In the genomic region with DNA sequence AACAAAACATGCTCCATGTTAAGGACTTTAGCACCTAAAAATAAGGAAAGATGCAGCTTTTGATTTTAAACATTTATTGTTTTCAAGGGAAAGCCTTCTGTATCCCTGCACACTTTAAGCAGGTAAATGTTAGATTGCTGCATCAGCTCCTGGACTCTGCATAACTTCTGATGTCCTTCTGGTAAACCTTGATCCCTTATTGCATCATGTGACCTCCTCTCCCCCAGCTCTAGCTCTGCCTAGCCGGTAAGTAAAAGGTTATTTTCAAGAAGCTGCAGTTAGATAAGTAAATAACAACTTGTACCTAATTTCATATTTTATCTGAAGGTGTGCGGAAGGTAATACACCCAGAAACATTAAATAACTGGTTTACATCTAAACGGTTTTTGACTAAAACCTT, we compare ENCODE assay signal across 20 cellular contexts. TPM values are rescaled to one million over a fixed set of nuclear protein-coding genes. Genes with fewer than 3 reads are reported as not detected.
A peak's percentile ranks its signal among the peaks of the same experiment; 100 is the strongest.
DNase-seq lines count a peak whose midpoint lies in the region; ATAC-seq, FAIRE-seq and TF ChIP-seq lines count a peak whose summit lies in the region.
"Had no signal": no experiment of that assay in that cellular context is flagged by ENCODE, and none has a peak within 500 bp of the region (broad histone marks: within the 10 kb centered on the region; RNA-seq: fewer than 3 reads in every experiment).

No MANE protein-coding gene starts in this region.

- H3K27ac Mint-ChIP-seq in GM23338 = no peak overlapping the region
- no peak overlapping the region for H3K27ac Mint-ChIP-seq in WTC11
- H3K27ac Mint-ChIP-seq: CD14-positive monocyte; CD8-positive, alpha-beta T cell; HFFc6 had no signal

- no peaks in the 10 kb centered on the region for H3F3A ChIP-seq in GM23338 (replicated peaks; ENCODE audit: low read depth)

- no peak overlapping the region for H3K4me2 ChIP-seq in GM23338

- 14 to 62% (median 30%) methylated on average over 3 of the region's 3 CpGs for WGBS in small intestine, 3 donors

- no peak overlapping the region for H3K4me3 ChIP-seq in GM23338
- H3K4me3 ChIP-seq in small intestine (ENCODE audit: low read depth in 1 of 2, low read length in 2 of 2) = no peak overlapping the region
- H3K4me3 ChIP-seq in BE2C (ENCODE audit: low read depth, low read length) = no peak overlapping the region

- H3K9me3 Mint-ChIP-seq in GM23338 = no peaks in the 10 kb centered on the region
- H3K9me3 Mint-ChIP-seq in WTC11 = no peaks in the 10 kb centered on the region
- H3K9me3 Mint-ChIP-seq: CD14-positive monocyte; CD8-positive, alpha-beta T cell; HFFc6 had no signal

- no peaks in the 10 kb centered on the region for H3K4me1 ChIP-seq in GM23338 (ENCODE audit: insufficient read depth)
- H3K4me1 ChIP-seq in small intestine (ENCODE audit: control insufficient read depth in 2 of 2, insufficient read depth in 1 of 2, low read depth in 1 of 2, low read length in 1 of 2) = peaks cover 0 to 3% of the 10 kb centered on the region in 2 donors
- no peaks in the 10 kb centered on the region for H3K4me1 ChIP-seq in BE2C

- no peaks in the 10 kb centered on the region for H3K36me3 ChIP-seq in GM23338 (ENCODE audit: insufficient read depth)
- no peaks in the 10 kb centered on the region for H3K36me3 ChIP-seq in small intestine (ENCODE audit: control insufficient read depth in 2 of 2, insufficient read depth in 2 of 2, low read length in 2 of 2)
- H3K36me3 ChIP-seq in BE2C = no peaks in the 10 kb centered on the region

- H3K36me3 Mint-ChIP-seq in GM23338 (ENCODE audit: low read depth) (no peaks in the 10 kb centered on the region), WTC11 (no peaks in the 10 kb centered on the region)
- H3K36me3 Mint-ChIP-seq: CD14-positive monocyte; CD8-positive, alpha-beta T cell had no signal

- H3K79me2 ChIP-seq in GM23338 (replicated peaks; ENCODE audit: insufficient read depth) = no peaks in the 10 kb centered on the region

- H3K4me1 Mint-ChIP-seq in GM23338 = no peaks in the 10 kb centered on the region
- H3K4me1 Mint-ChIP-seq in WTC11 = no peaks in the 10 kb centered on the region

- no peak overlapping the region for H3K4me3 Mint-ChIP-seq in GM23338
- H3K4me3 Mint-ChIP-seq in WTC11 = no peak overlapping the region
- H3K4me3 Mint-ChIP-seq: CD14-positive monocyte; CD8-positive, alpha-beta T cell; HFFc6 had no signal

- no peaks in the 10 kb centered on the region; the same call in 1 of the 2 replicates for H3K9me2 ChIP-seq in GM23338 (ENCODE audit: insufficient read depth)

- DNase-seq in GM23338 (ENCODE audit: low spot score) = peak; percentile 15
- no peak for DNase-seq in WTC11 (ENCODE audit: low spot score)
- DNase-seq in left lobe of liver (ENCODE audit: low spot score) = no peak
- peak; percentile 79 for DNase-seq in small intestine
- DNase-seq in BE2C = no peak
- no peak for DNase-seq in GM03348 (ENCODE audit: low spot score)
- no peak for DNase-seq in NCI-H446 treated with DMSO at 0.1 percent for 48 hours (lab: John Stamatoyannopoulos, UW)
- DNase-seq: CD8-positive, alpha-beta T cell; COR-L47; DMS153; DMS79 treated with DMSO at 0.1 percent for 48 hours; EL; HCEC 1CT; HFFc6; KBM-7 had no signal

- H3K27ac ChIP-seq in GM23338 (ENCODE audit: low read depth) = no peak overlapping the region
- H3K27ac ChIP-seq in small intestine (ENCODE audit: low read depth in 1 of 2, low read length in 1 of 2) = no peak overlapping the region

- ATAC-seq in GM23338 (no peak), WTC11 (no peak), left lobe of liver (peak; percentile 77)
- ATAC-seq: CD8-positive, alpha-beta T cell had no signal

- H3K27me3 ChIP-seq in GM23338 (ENCODE audit: insufficient read depth) (no peaks in the 10 kb centered on the region), small intestine (ENCODE audit: control insufficient read depth in 2 of 2, insufficient read depth in 2 of 2, low read length in 2 of 2) (no peaks in the 10 kb centered on the region), BE2C (peaks cover 12% of the 10 kb centered on the region)

- H3K9me3 ChIP-seq in small intestine (ENCODE audit: control insufficient read depth, low read depth) (no peaks in the 10 kb centered on the region), BE2C (no peaks in the 10 kb centered on the region)

- POLR2A ChIA-PET in WTC11 (lab: Charles Lee) = no interaction called here

- TF ChIP-seq CTCF in GM23338 (conservative IDR thresholded peaks at IDR 0.05; ENCODE audit: low read depth in 2 of 2) (no peak), WTC11 (IDR thresholded peaks at IDR 0.05) (no peak), BE2C (IDR thresholded peaks at IDR 0.05; ENCODE audit: low read depth, low read length) (no peak)

- CTCF ChIA-PET in WTC11 (lab: Charles Lee) = no interaction called here

- H2AFZ ChIP-seq in GM23338 = peak overlapping the region; percentile 8; the same call in 1 of the 2 replicates

- FAIRE-seq in small intestine (lab: Jason Lieb, UNC) = no peak
- FAIRE-seq: D721Med, G401.6, GM12892 had no signal

- H3K27me3 Mint-ChIP-seq in GM23338 (ENCODE audit: insufficient read depth, low read depth, poor library complexity) = no peaks in the 10 kb centered on the region
- H3K27me3 Mint-ChIP-seq in WTC11 (ENCODE audit: low read depth) = no peaks in the 10 kb centered on the region; the same call in 1 of the 2 replicates

- no peaks in the 10 kb centered on the region for H4K20me1 ChIP-seq in GM23338 (replicated peaks; ENCODE audit: insufficient read depth)

TF ChIP-seq in GM23338, 12 proteins besides CTCF, POLR2A, EP300 and RAD21 (continues in another document):
- TF ChIP-seq STAT1 (IDR thresholded peaks at IDR 0.05; ENCODE audit: unreplicated experiment) = no peak
- no peak for TF ChIP-seq EZH2phosphoT487 (IDR thresholded peaks at IDR 0.05; ENCODE audit: unreplicated experiment)
- TF ChIP-seq CREB1 (CRISPR knock-in tag; IDR thresholded peaks at IDR 0.05; ENCODE audit: low read depth) = no peak
- TF ChIP-seq ZNF331 (CRISPR knock-in tag; IDR thresholded peaks at IDR 0.05; ENCODE audit: low read depth) = no peak
- no peak for TF ChIP-seq POLR2AphosphoS5 (IDR thresholded peaks at IDR 0.05; ENCODE audit: low read depth)
- no peak for TF ChIP-seq EZH2 (IDR thresholded peaks at IDR 0.05; ENCODE audit: low read depth, unreplicated experiment)

TF ChIP-seq in WTC11, 78 proteins besides CTCF, POLR2A, EP300 and RAD21:
- TF ChIP-seq, protein P1, sequence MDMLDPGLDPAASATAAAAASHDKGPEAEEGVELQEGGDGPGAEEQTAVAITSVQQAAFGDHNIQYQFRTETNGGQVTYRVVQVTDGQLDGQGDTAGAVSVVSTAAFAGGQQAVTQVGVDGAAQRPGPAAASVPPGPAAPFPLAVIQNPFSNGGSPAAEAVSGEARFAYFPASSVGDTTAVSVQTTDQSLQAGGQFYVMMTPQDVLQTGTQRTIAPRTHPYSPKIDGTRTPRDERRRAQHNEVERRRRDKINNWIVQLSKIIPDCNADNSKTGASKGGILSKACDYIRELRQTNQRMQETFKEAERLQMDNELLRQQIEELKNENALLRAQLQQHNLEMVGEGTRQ (CRISPR knock-in tag; IDR thresholded peaks at IDR 0.05) = peak; percentile 39; the same call in 1 of the 2 replicates
- TF ChIP-seq, protein P2, sequence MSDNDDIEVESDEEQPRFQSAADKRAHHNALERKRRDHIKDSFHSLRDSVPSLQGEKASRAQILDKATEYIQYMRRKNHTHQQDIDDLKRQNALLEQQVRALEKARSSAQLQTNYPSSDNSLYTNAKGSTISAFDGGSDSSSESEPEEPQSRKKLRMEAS (CRISPR knock-in tag; IDR thresholded peaks at IDR 0.05) = no peak
- peak; percentile 73 for TF ChIP-seq GABPB1 (CRISPR knock-in tag; IDR thresholded peaks at IDR 0.05)
- TF ChIP-seq ELF4 (CRISPR knock-in tag; IDR thresholded peaks at IDR 0.05; ENCODE audit: low read depth) = no peak
- TF ChIP-seq ZNF317 (CRISPR knock-in tag; IDR thresholded peaks at IDR 0.05; ENCODE audit: borderline replicate concordance, low read depth) = no peak
- TF ChIP-seq, protein P3, sequence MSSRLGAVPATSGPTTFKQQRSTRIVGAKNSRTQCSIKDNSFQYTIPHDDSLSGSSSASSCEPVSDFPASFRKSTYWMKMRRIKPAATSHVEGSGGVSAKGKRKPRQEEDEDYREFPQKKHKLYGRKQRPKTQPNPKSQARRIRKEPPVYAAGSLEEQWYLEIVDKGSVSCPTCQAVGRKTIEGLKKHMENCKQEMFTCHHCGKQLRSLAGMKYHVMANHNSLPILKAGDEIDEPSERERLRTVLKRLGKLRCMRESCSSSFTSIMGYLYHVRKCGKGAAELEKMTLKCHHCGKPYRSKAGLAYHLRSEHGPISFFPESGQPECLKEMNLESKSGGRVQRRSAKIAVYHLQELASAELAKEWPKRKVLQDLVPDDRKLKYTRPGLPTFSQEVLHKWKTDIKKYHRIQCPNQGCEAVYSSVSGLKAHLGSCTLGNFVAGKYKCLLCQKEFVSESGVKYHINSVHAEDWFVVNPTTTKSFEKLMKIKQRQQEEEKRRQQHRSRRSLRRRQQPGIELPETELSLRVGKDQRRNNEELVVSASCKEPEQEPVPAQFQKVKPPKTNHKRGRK (CRISPR knock-in tag; IDR thresholded peaks at IDR 0.05; ENCODE audit: borderline replicate concordance) = no peak
- no peak for TF ChIP-seq TP53 (CRISPR knock-in tag; IDR thresholded peaks at IDR 0.05)

RNA-seq across cellular contexts. Expression of a gene that starts 37.5 kb away (rescaled TPM):
- 0.12 TPM in 1 of 2 replicates, not detected in the other for total RNA-seq in GM23338 (2014; rRNA removed; shearing (Covaris generic))
- polyA plus RNA-seq in GM23338 (2016; fragmentation: Nextera tagmentation; extraction: Ambion mirVana) (0.07 and 0.32 TPM in 2 replicates), small intestine (100 to 1,000 TPM in 1 of 3 donors, 10 to 100 TPM in 2; 70.0 to 210 (median 98.5) TPM)
- total RNA-seq in WTC11 (2021) (0.21 to 0.46 TPM (median 0.31 TPM) in 3 replicates), left lobe of liver (77.4 TPM)
- polyA plus RNA-seq in BE2C (2012; ENCODE audit: insufficient read depth, insufficient read length, low read depth) = not detected
- total RNA-seq: CD8-positive, alpha-beta T cell; HFFc6; HT1080 had no signal

Comparison
In these comparisons a context has a peak if more than half of its experiments do, and no peak if none do; other contexts are left out.
1. DNase-seq: peak in GM23338 (single experiment) and small intestine (single experiment); none in WTC11 (single experiment), left lobe of liver (single experiment), BE2C (single experiment), GM03348 (single experiment) and NCI-H446 treated with DMSO at 0.1 percent for 48 hours (single experiment).
2. RNA of a gene that starts 37.5 kb away (total RNA-seq): 77.4 TPM in left lobe of liver (single experiment); 0.21 to 0.46 TPM in WTC11 and 0.12 TPM in GM23338; every median in the first group is over 10 times any median in the second.